Comparison of ENCODE assay signal across 8 cellular contexts in genomic region chr11:14380125-14380936, GRCh38. TPM values are rescaled to one million over a fixed set of nuclear protein-coding genes. Genes with fewer than 3 reads are reported as not detected.
DNase-seq lines count a peak whose midpoint lies in the region; ATAC-seq and TF ChIP-seq lines count a peak whose summit lies in the region.

No MANE protein-coding gene starts in this region.

- peak overlapping the region; percentile 71 to 79 (median 73) for H3K27ac ChIP-seq in sigmoid colon

- 69 to 78% methylated on average over 14 of the region's 14 CpGs for WGBS in sigmoid colon, 2 donors

- peak overlapping the region; percentile 66 to 80 (median 73) for H3K4me3 Mint-ChIP-seq in T-cell
- peak overlapping the region in 1 of 2 donors; percentile 69 for H3K4me3 Mint-ChIP-seq in CD14-positive monocyte

- no peak for TF ChIP-seq EP300 in sigmoid colon (IDR thresholded peaks at IDR 0.05)

- H3K27me3 ChIP-seq in GM06990 (replicated peaks; ENCODE audit: control insufficient read depth, insufficient read depth, low read length), result no peaks in the 10 kb centered on the region
- no peaks in the 10 kb centered on the region for H3K27me3 ChIP-seq in sigmoid colon

- no peaks in the 10 kb centered on the region for H3K9me3 ChIP-seq in sigmoid colon

- H3K27ac Mint-ChIP-seq in T-cell (no peak overlapping the region), CD14-positive monocyte (no peak overlapping the region)

- H3K4me1 Mint-ChIP-seq in T-cell (peaks cover 4 to 8% (median 6%) of the 10 kb centered on the region in 3 donors), CD14-positive monocyte (peaks cover 5% of the 10 kb centered on the region)

- peaks cover 0 to 24% (median 7%) of the 10 kb centered on the region in 4 donors for H3K4me1 ChIP-seq in sigmoid colon

- POLR2A ChIA-PET in T-cell (lab: Charles Lee), result interaction anchor here in 1 of 2 donors (0.6 kb wide), 1 partner anchor 447 kb away, joined by 5 read pairs; no protein-coding TSS in a partner anchor

- intact Hi-C loops in sigmoid colon (cut with DNase I) (loop anchor here (10.0 kb wide), 1 partner anchor 74 kb away; no protein-coding TSS in a partner anchor), CD14-positive monocyte (cut with micrococcal nuclease) (no loop called here)

- TF ChIP-seq CTCF in GM06990 (IDR thresholded peaks at IDR 0.05; ENCODE audit: insufficient read depth, low read length, poor library complexity, severe bottlenecking) (no peak), fibroblast of villous mesenchyme (IDR thresholded peaks at IDR 0.05; ENCODE audit: insufficient read depth, low read depth, low read length) (no peak), sigmoid colon (IDR thresholded peaks at IDR 0.05) (no peak), CD14-positive monocyte (IDR thresholded peaks at IDR 0.05) (no peak)

- H3K4me3 ChIP-seq in GM06990 (replicated peaks; ENCODE audit: low read depth, low read length), result peak overlapping the region; percentile 63
- peak overlapping the region; percentile 62 for H3K4me3 ChIP-seq in fibroblast of villous mesenchyme (ENCODE audit: low read depth, low read length)
- peak overlapping the region; percentile 22 to 57 (median 52) for H3K4me3 ChIP-seq in sigmoid colon

- no peak for DNase-seq in GM06990 (ENCODE audit: extremely low read depth, insufficient read length)
- no peak for DNase-seq in T-cell
- DNase-seq in fibroblast of villous mesenchyme (ENCODE audit: low read depth), result no peak
- DNase-seq in sigmoid colon, result no peak
- DNase-seq in NCI-H774 (lab: John Stamatoyannopoulos, UW), result no peak
- no peak for DNase-seq in NCI-H2171 (lab: John Stamatoyannopoulos, UW)
- no peak for DNase-seq in CD14-positive monocyte (ENCODE audit: low spot score)

- H3K36me3 ChIP-seq in GM06990 (ENCODE audit: control insufficient read depth, insufficient read depth, low read length) (no peaks in the 10 kb centered on the region), sigmoid colon (no peaks in the 10 kb centered on the region)

- no peak for TF ChIP-seq POLR2A in sigmoid colon (IDR thresholded peaks at IDR 0.05)

- H3K36me3 Mint-ChIP-seq in T-cell (peaks cover 3% of the 10 kb centered on the region), CD14-positive monocyte (no peaks in the 10 kb centered on the region)

- CTCF ChIA-PET in T-cell (lab: Charles Lee), result interaction anchor here in 1 of 2 donors (1.5 to 1.6 kb wide), 2 partner anchors 75 to 80 kb away, joined by 4 read pairs; no protein-coding TSS in a partner anchor

- peaks cover 14 to 16% of the 10 kb centered on the region in 2 donors for H3K27me3 Mint-ChIP-seq in T-cell
- H3K27me3 Mint-ChIP-seq in CD14-positive monocyte (ENCODE audit: low read depth in 3 of 3), result peaks cover 55 to 62% (median 56%) of the 10 kb centered on the region in 3 donors

- no peaks in the 10 kb centered on the region for H3K9me3 Mint-ChIP-seq in T-cell
- peaks cover 0 to 17% (median 5%) of the 10 kb centered on the region in 7 donors for H3K9me3 Mint-ChIP-seq in CD14-positive monocyte

- ATAC-seq in T-cell (replicated peaks in 1 of 4) (no peak), GM19328 (IDR thresholded peaks at IDR 0.05; ENCODE audit: unreplicated experiment) (no peak)

RNA-seq across cellular contexts. Expression of gene RRAS2, which starts 21.3 kb away (rescaled TPM):
- total RNA-seq in T-cell, result 10 to 100 TPM; 17.9 to 30.2 (median 18.5) TPM
- total RNA-seq in fibroblast of villous mesenchyme, result 73.8 and 138 TPM in 2 replicates
- total RNA-seq in sigmoid colon, result 10 to 100 TPM; 31.1 to 48.5 (median 40.4) TPM
- 10 to 100 TPM; 15.5 to 27.3 (median 25.8) TPM for polyA plus RNA-seq in sigmoid colon
- polyA plus RNA-seq in CD14-positive monocyte, result under 1 TPM in 1 of 2 donors, not detected in 1; 0.19 TPM
